Comparison of ENCODE assay signal across 32 cellular contexts in the genomic region with DNA sequence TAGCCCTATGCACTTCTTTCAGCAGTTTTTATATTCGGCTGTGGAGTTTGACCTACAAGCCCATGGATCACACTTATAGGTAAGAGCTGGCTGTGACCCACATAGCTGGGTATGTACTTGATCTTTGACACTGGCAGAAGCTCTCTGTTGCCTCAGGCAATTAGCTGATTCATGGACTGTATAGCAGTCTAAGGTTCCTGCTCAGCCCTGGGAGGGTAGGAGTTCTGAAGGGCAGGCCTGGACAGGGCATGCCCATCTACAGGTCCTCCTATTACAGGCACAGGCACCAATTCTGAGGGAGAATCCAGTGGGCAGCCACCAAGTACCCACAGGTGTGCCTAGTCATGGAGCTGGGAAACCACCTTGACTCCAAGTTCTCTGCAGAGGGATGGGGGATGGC.
"Had no signal": no experiment of that assay in that cellular context is flagged by ENCODE, and none has a peak within 500 bp of the region (broad histone marks: within the 10 kb centered on the region; RNA-seq: fewer than 3 reads in every experiment).

No MANE protein-coding gene starts in this region.

- H3K4me3 ChIP-seq: cardiac muscle cell, colonic mucosa, pancreas, prostate gland, skin epidermis, stomach, thyroid gland, upper lobe of right lung had no signal

- H3K27ac ChIP-seq: cardiac muscle cell, colonic mucosa, pancreas, prostate gland, skin epidermis, stomach, thyroid gland, upper lobe of right lung had no signal

- H3K27me3 Mint-ChIP-seq: activated B cell treated with CpG ODN at 0.5 μM for 24 hours; activated CD8-positive, alpha-beta T cell treated with anti-CD3 and anti-CD28 coated beads for 36 hours; activated naive CD8-positive, alpha-beta T cell; naive B cell; stimulated activated memory B cell treated with anti-CD40 and anti-IgM and Interleukin-4, amounts not matched to agents 10 μg/mL and 1 μg/mL and 100 μg/mL, for 72 hours; T-helper 17 cell had no signal

- H3K27ac Mint-ChIP-seq: activated B cell treated with CpG ODN at 0.5 μM for 24 hours; activated CD8-positive, alpha-beta T cell treated with anti-CD3 and anti-CD28 coated beads for 36 hours; activated naive CD8-positive, alpha-beta T cell; mesothelial cell of epicardium; naive B cell; stimulated activated memory B cell treated with anti-CD40 and anti-IgM and Interleukin-4, amounts not matched to agents 10 μg/mL and 1 μg/mL and 100 μg/mL, for 72 hours; T-helper 17 cell had no signal

- H3K4me1 ChIP-seq: colonic mucosa, pancreas, prostate gland, stomach, thyroid gland, upper lobe of right lung had no signal

- H3K9me3 ChIP-seq: colonic mucosa, pancreas, prostate gland, thyroid gland had no signal

- H3K4me1 Mint-ChIP-seq: activated B cell treated with CpG ODN at 0.5 μM for 24 hours; mesothelial cell of epicardium; naive B cell; stimulated activated memory B cell treated with anti-CD40 and anti-IgM and Interleukin-4, amounts not matched to agents 10 μg/mL and 1 μg/mL and 100 μg/mL, for 72 hours; T-helper 17 cell had no signal

- H3K27me3 ChIP-seq: cardiac muscle cell, colonic mucosa, pancreas, stomach, thyroid gland, upper lobe of right lung had no signal

- H3K4me3 Mint-ChIP-seq: activated B cell treated with CpG ODN at 0.5 μM for 24 hours; activated CD8-positive, alpha-beta T cell treated with anti-CD3 and anti-CD28 coated beads for 36 hours; activated naive CD8-positive, alpha-beta T cell; mesothelial cell of epicardium; naive B cell; stimulated activated memory B cell treated with anti-CD40 and anti-IgM and Interleukin-4, amounts not matched to agents 10 μg/mL and 1 μg/mL and 100 μg/mL, for 72 hours; T-helper 17 cell had no signal

- H3K36me3 ChIP-seq: cardiac muscle cell, colonic mucosa, pancreas, prostate gland, stomach, thyroid gland, upper lobe of right lung had no signal

- H3K36me3 Mint-ChIP-seq: activated naive CD8-positive, alpha-beta T cell; mesothelial cell of epicardium; naive B cell; stimulated activated memory B cell treated with anti-CD40 and anti-IgM and Interleukin-4, amounts not matched to agents 10 μg/mL and 1 μg/mL and 100 μg/mL, for 72 hours had no signal

- DNase-seq: activated B cell treated with CpG ODN at 0.5 μM for 24 hours; activated CD4-positive, alpha-beta T cell treated with anti-CD3 and anti-CD28 coated beads, Interleukin-2, amount 50 U/mL, for 1 hour; activated CD8-positive, alpha-beta T cell treated with anti-CD3 and anti-CD28 coated beads for 36 hours; activated effector memory CD4-positive, alpha-beta T cell treated with Interleukin-2 at 50 U/mL for 16 hours; activated naive CD4-positive, alpha-beta T cell treated with Interleukin-2 at 50 U/mL for 16 hours; anterior cingulate cortex; cerebellar nuclear complex; colonic mucosa; effector CD8-positive, alpha-beta T cell; erythroblast; head of caudate nucleus; hippocampal formation; left ventricle myocardium superior; naive B cell; nucleus accumbens; pancreas; retina; stimulated activated CD4-positive, alpha-beta T cell treated with anti-CD3 and anti-CD28 coated beads, Interleukin-12 subunit alpha, Interleukin-12 subunit beta, amount 100 ng/mL, for 4 hours; stimulated activated CD4-positive, alpha-beta T cell treated with anti-CD3 and anti-CD28 coated beads, Interleukin-4, amount 100 ng/mL, for 4 hours; stimulated activated CD8-positive, alpha-beta memory T cell treated with anti-CD3 and anti-CD28 coated beads, Interleukin-4, amount 100 ng/mL, for 48 hours; stomach; T-helper 17 cell; T1000; thyroid gland; upper lobe of right lung had no signal

- ATAC-seq: activated CD8-positive, alpha-beta T cell treated with anti-CD3 and anti-CD28 coated beads for 36 hours; left ventricle myocardium superior; pancreas; sciatic nerve; stimulated activated memory B cell treated with anti-CD40 and anti-IgM and Interleukin-4, amounts not matched to agents 10 μg/mL and 1 μg/mL and 100 μg/mL, for 72 hours; T-helper 17 cell; upper lobe of right lung had no signal
